13 cellular contexts compared by ENCODE assay signal in genomic region chr3:48268936-48269551, GRCh38. TPM values are rescaled to one million over a fixed set of nuclear protein-coding genes. Genes with fewer than 3 reads are reported as not detected.
DNase-seq lines count a peak whose midpoint lies in the region; ATAC-seq and TF ChIP-seq lines count a peak whose summit lies in the region.
"Had no signal": no experiment of that assay in that cellular context is flagged by ENCODE, and none has a peak within 500 bp of the region (broad histone marks: within the 10 kb centered on the region; RNA-seq: fewer than 3 reads in every experiment).

No MANE protein-coding gene starts in this region.

- H3K27ac ChIP-seq in skin epidermis (peak overlapping the region in 20 of 21 experiments; percentile 60 to 90 (median 82)), vagina (peak overlapping the region; percentile 53)
- H3K27ac ChIP-seq: tibial artery had no signal

- peak; percentile 14 to 66 for DNase-seq in NCI-H187 (lab: John Stamatoyannopoulos, UW)
- DNase-seq in NCI-H187 treated with DMSO at 0.1 percent for 48 hours (lab: John Stamatoyannopoulos, UW): no peak
- DNase-seq in central memory CD8-positive, alpha-beta T cell (ENCODE audit: low spot score in 2 of 2): no peak
- no peak for DNase-seq in vagina (ENCODE audit: extremely low spot score in 2 of 2)
- DNase-seq: NCI-H1417 treated with DMSO at 0.1 percent for 48 hours, tibial artery had no signal

- no peaks in the 10 kb centered on the region for H3K9me3 Mint-ChIP-seq in central memory CD8-positive, alpha-beta T cell

- no peak for TF ChIP-seq CTCF in vagina (IDR thresholded peaks at IDR 0.05)

- H3K36me3 ChIP-seq in vagina: peaks cover 0 to 7% of the 10 kb centered on the region in 2 donors

- H3K27me3 Mint-ChIP-seq in central memory CD8-positive, alpha-beta T cell: no peaks in the 10 kb centered on the region

- peak overlapping the region in 1 of 7 experiments; percentile 16 for H3K4me3 ChIP-seq in skin epidermis
- H3K4me3 ChIP-seq in vagina: no peak overlapping the region
- H3K4me3 ChIP-seq: tibial artery had no signal

- peaks cover 20% of the 10 kb centered on the region for H3K4me1 Mint-ChIP-seq in central memory CD8-positive, alpha-beta T cell

- peaks cover 11% of the 10 kb centered on the region for H3K36me3 Mint-ChIP-seq in central memory CD8-positive, alpha-beta T cell (ENCODE audit: insufficient read depth)

- H3K27ac Mint-ChIP-seq in central memory CD8-positive, alpha-beta T cell (ENCODE audit: low read depth): peak overlapping the region; percentile 92

- no peak for TF ChIP-seq POLR2A in vagina (IDR thresholded peaks at IDR 0.05)

- peak; percentile 27 for ATAC-seq in central memory CD8-positive, alpha-beta T cell (replicated peaks; ENCODE audit: extremely low read depth, poor library complexity, severe bottlenecking)
- ATAC-seq in HG03378 (IDR thresholded peaks at IDR 0.05; ENCODE audit: unreplicated experiment): no peak
- ATAC-seq in GM19351 (IDR thresholded peaks at IDR 0.05; ENCODE audit: unreplicated experiment): no peak
- no peak for ATAC-seq in GM18520 (IDR thresholded peaks at IDR 0.05; ENCODE audit: unreplicated experiment)

- peak overlapping the region; percentile 54 for H3K4me3 Mint-ChIP-seq in central memory CD8-positive, alpha-beta T cell

- H3K9me3 ChIP-seq in vagina: no peaks in the 10 kb centered on the region
- H3K9me3 ChIP-seq: tibial artery had no signal

- H3K4me1 ChIP-seq in vagina: peaks cover 31% of the 10 kb centered on the region
- H3K4me1 ChIP-seq: tibial artery had no signal

- H3K27me3 ChIP-seq in vagina: no peaks in the 10 kb centered on the region
- H3K27me3 ChIP-seq: tibial artery had no signal

- intact Hi-C loops in vagina (cut with DNase I): loop anchor here (10.0 kb wide), 1 partner anchor 286 kb away; the partner anchor contains the start of gene PFKFB4

RNA-seq across cellular contexts. Expression of gene ZNF589, which starts 28.1 kb away (rescaled TPM):
- 12.3 TPM for total RNA-seq in vagina

RNA-seq across cellular contexts. Expression of gene NME6, which starts 32.1 kb away (rescaled TPM):
- total RNA-seq in vagina: 17.2 TPM

RNA-seq across cellular contexts. Expression of gene CAMP, which starts 45.7 kb away (rescaled TPM):
- not detected for total RNA-seq in vagina
- total RNA-seq: A172; dermis microvascular lymphatic vessel endothelial cell; T-helper 2 cell treated with Interferon-gamma antibody and Interleukin-4, amounts not matched to agents 100 ng/mL and 5 ng/mL, for 36 hours had no signal

Comparison
In these comparisons a context has a peak if more than half of its experiments do, and no peak if none do; other contexts are left out.
1. DNase-seq: peak in NCI-H187 (2 of 2); none in NCI-H187 treated with DMSO at 0.1 percent for 48 hours (single experiment), central memory CD8-positive, alpha-beta T cell (0 of 2) and vagina (0 of 2).